ENCODE assay signal across 19 cellular contexts in genomic region chr18:7111134-7111533, GRCh38. TPM values are rescaled to one million over a fixed set of nuclear protein-coding genes. Genes with fewer than 3 reads are reported as not detected.
DNase-seq lines count a peak whose midpoint lies in the region; ATAC-seq, FAIRE-seq and TF ChIP-seq lines count a peak whose summit lies in the region.
"Had no signal": no experiment of that assay in that cellular context is flagged by ENCODE, and none has a peak within 500 bp of the region (broad histone marks: within the 10 kb centered on the region; RNA-seq: fewer than 3 reads in every experiment).

No MANE protein-coding gene starts in this region.

- peak overlapping the region; percentile 28 for H3K4me3 Mint-ChIP-seq in endodermal cell
- H3K4me3 Mint-ChIP-seq in neural progenitor cell: no peak overlapping the region
- no peak overlapping the region for H3K4me3 Mint-ChIP-seq in activated T-helper 17 cell treated with anti-CD3 and anti-CD28 coated beads, Interleukin-2, amount 50 U/mL, for 72 hours
- H3K4me3 Mint-ChIP-seq: CD4-positive, alpha-beta T cell; H9; IgD-negative memory B cell had no signal

- BruUV-seq in mammary epithelial cell (replicated peaks; lab: Mats Ljungman, UMichigan): no TSS peak

- H3K36me3 Mint-ChIP-seq in endodermal cell (ENCODE audit: low read depth) (peaks cover 39% of the 10 kb centered on the region), neural progenitor cell (peaks cover 60% of the 10 kb centered on the region)
- H3K36me3 Mint-ChIP-seq in activated T-helper 17 cell treated with anti-CD3 and anti-CD28 coated beads, Interleukin-2, amount 50 U/mL, for 72 hours (ENCODE audit: low read depth): peaks cover under 1% of the 10 kb centered on the region
- H3K36me3 Mint-ChIP-seq: IgD-negative memory B cell had no signal

- H2AFZ ChIP-seq in mammary epithelial cell (ENCODE audit: low read depth, low read length) (peak overlapping the region; percentile 34), neural progenitor cell (replicated peaks) (no peak overlapping the region)

- peak overlapping the region; percentile 65 for H3K27ac Mint-ChIP-seq in endodermal cell
- H3K27ac Mint-ChIP-seq in neural progenitor cell: peak overlapping the region; percentile 53
- H3K27ac Mint-ChIP-seq in activated T-helper 17 cell treated with anti-CD3 and anti-CD28 coated beads, Interleukin-2, amount 50 U/mL, for 72 hours: no peak overlapping the region
- H3K27ac Mint-ChIP-seq: CD4-positive, alpha-beta T cell; H9; IgD-negative memory B cell had no signal

- H3K9me3 ChIP-seq in mammary epithelial cell (replicated peaks; ENCODE audit: insufficient read depth, low read length) (no peaks in the 10 kb centered on the region), breast epithelium (no peaks in the 10 kb centered on the region), endodermal cell (ENCODE audit: control insufficient read depth, low read length) (no peaks in the 10 kb centered on the region), neural progenitor cell (ENCODE audit: low read depth) (no peaks in the 10 kb centered on the region)
- H3K9me3 ChIP-seq: A549 had no signal

- H4K20me1 ChIP-seq in mammary epithelial cell (ENCODE audit: insufficient read depth, low read length) (no peaks in the 10 kb centered on the region), neural progenitor cell (ENCODE audit: low read depth) (peaks cover 65% of the 10 kb centered on the region)

- in situ Hi-C loops in mammary epithelial cell (cut with MboI; ENCODE audit: low sequenced_read_pairs in 2 of 2): no loop called here

- peak; percentile 37 for FAIRE-seq in urothelium cell line (lab: Jason Lieb, UNC)
- FAIRE-seq: A549, GM12878 had no signal

- H3K9ac ChIP-seq in mammary epithelial cell (ENCODE audit: insufficient read depth, low read length): no peak overlapping the region
- H3K9ac ChIP-seq in endodermal cell (ENCODE audit: extremely low read depth, low read length, poor library complexity, severe bottlenecking): no peak overlapping the region
- no peak overlapping the region for H3K9ac ChIP-seq in neural progenitor cell

- DNase-seq in mammary epithelial cell: no peak
- no peak for DNase-seq in breast epithelium (ENCODE audit: low spot score in 2 of 2)
- DNase-seq in endodermal cell: no peak
- no peak for DNase-seq in neural progenitor cell (ENCODE audit: low spot score)
- no peak for DNase-seq in urothelium cell line (ENCODE audit: low spot score)
- DNase-seq in DMS153 (lab: John Stamatoyannopoulos, UW): no peak
- DNase-seq in NCI-H1105 treated with DMSO at 0.1 percent for 48 hours (lab: John Stamatoyannopoulos, UW): no peak
- DNase-seq: AML-193; CD4-positive, alpha-beta T cell; DMS79 treated with DMSO at 0.1 percent for 48 hours; GOT3; H9 had no signal

- H3K27me3 Mint-ChIP-seq in endodermal cell (ENCODE audit: insufficient read depth) (peaks cover 4% of the 10 kb centered on the region), neural progenitor cell (ENCODE audit: insufficient read depth, low read depth) (peaks cover 6% of the 10 kb centered on the region)
- peaks cover 21% of the 10 kb centered on the region for H3K27me3 Mint-ChIP-seq in activated T-helper 17 cell treated with anti-CD3 and anti-CD28 coated beads, Interleukin-2, amount 50 U/mL, for 72 hours

- H3K27me3 ChIP-seq in mammary epithelial cell (ENCODE audit: insufficient read depth, low read length): no peaks in the 10 kb centered on the region
- peaks cover 0 to 4% of the 10 kb centered on the region in 2 donors for H3K27me3 ChIP-seq in breast epithelium
- H3K27me3 ChIP-seq in endodermal cell (ENCODE audit: control insufficient read depth, insufficient read depth, low read length, poor library complexity, severe bottlenecking): no peaks in the 10 kb centered on the region
- H3K27me3 ChIP-seq in neural progenitor cell: no peaks in the 10 kb centered on the region

- H3K79me2 ChIP-seq in mammary epithelial cell (ENCODE audit: insufficient read depth, low read length) (peaks cover 47% of the 10 kb centered on the region), neural progenitor cell (ENCODE audit: low read depth) (peaks cover 100% of the 10 kb centered on the region)

- H3K4me1 ChIP-seq in mammary epithelial cell (ENCODE audit: insufficient read depth, low read length): peaks cover 14% of the 10 kb centered on the region
- peaks cover 0 to 3% of the 10 kb centered on the region in 2 donors for H3K4me1 ChIP-seq in breast epithelium
- H3K4me1 ChIP-seq in endodermal cell (ENCODE audit: control insufficient read depth, insufficient read depth, low read length): peaks cover 17% of the 10 kb centered on the region
- peaks cover 19% of the 10 kb centered on the region for H3K4me1 ChIP-seq in neural progenitor cell
- H3K4me1 ChIP-seq: A549 had no signal

- CTCF ChIA-PET in mammary epithelial cell (lab: Charles Lee; ENCODE audit: low non-redundant PET): no interaction called here

- H3K36me3 ChIP-seq in mammary epithelial cell (ENCODE audit: insufficient read depth, low read length): peaks cover 1% of the 10 kb centered on the region
- no peaks in the 10 kb centered on the region for H3K36me3 ChIP-seq in breast epithelium
- H3K36me3 ChIP-seq in endodermal cell (ENCODE audit: control insufficient read depth, insufficient read depth, low read length): peaks cover 16% of the 10 kb centered on the region
- H3K36me3 ChIP-seq in neural progenitor cell: no peaks in the 10 kb centered on the region

- TF ChIP-seq CTCF in mammary epithelial cell (conservative IDR thresholded peaks at IDR 0.05 in 1 of 2, IDR thresholded peaks at IDR 0.05 in 1 of 2; ENCODE audit: extremely low read depth in 1 of 2, insufficient read depth in 1 of 2, low read depth in 1 of 2, low read length in 2 of 2) (no peak), breast epithelium (IDR thresholded peaks at IDR 0.05) (no peak), endodermal cell (conservative IDR thresholded peaks at IDR 0.05) (no peak), neural progenitor cell (IDR thresholded peaks at IDR 0.05) (no peak)

- H3K4me1 Mint-ChIP-seq in endodermal cell (peaks cover 50% of the 10 kb centered on the region), neural progenitor cell (peaks cover 31% of the 10 kb centered on the region)
- H3K4me1 Mint-ChIP-seq in activated T-helper 17 cell treated with anti-CD3 and anti-CD28 coated beads, Interleukin-2, amount 50 U/mL, for 72 hours: peaks cover 2% of the 10 kb centered on the region

- H3K4me3 ChIP-seq in mammary epithelial cell (replicated peaks in 1 of 3; ENCODE audit: insufficient read depth in 1 of 3, low read depth in 2 of 3, low read length in 3 of 3): no peak overlapping the region
- H3K4me3 ChIP-seq in breast epithelium: no peak overlapping the region
- peak overlapping the region; percentile 44 for H3K4me3 ChIP-seq in endodermal cell (ENCODE audit: low read length)
- H3K4me3 ChIP-seq in neural progenitor cell: no peak overlapping the region
- H3K4me3 ChIP-seq: A549, GM12878 had no signal

- dilution Hi-C loops in mammary epithelial cell (cut with HindIII; ENCODE audit: low sequenced_read_pairs): no loop called here

- H3K9me3 Mint-ChIP-seq in endodermal cell (peaks cover 4% of the 10 kb centered on the region), neural progenitor cell (peaks cover 64% of the 10 kb centered on the region)
- peaks cover 11% of the 10 kb centered on the region for H3K9me3 Mint-ChIP-seq in activated T-helper 17 cell treated with anti-CD3 and anti-CD28 coated beads, Interleukin-2, amount 50 U/mL, for 72 hours
- H3K9me3 Mint-ChIP-seq: CD4-positive, alpha-beta T cell had no signal

- H3K27ac ChIP-seq in mammary epithelial cell (ENCODE audit: insufficient read depth, low read depth, low read length) (no peak overlapping the region), breast epithelium (no peak overlapping the region), endodermal cell (ENCODE audit: low read depth, low read length) (no peak overlapping the region), neural progenitor cell (no peak overlapping the region)
- H3K27ac ChIP-seq: 22Rv1, A549, C4-2B, HL-60 had no signal

- WGBS in mammary epithelial cell (ENCODE audit: low coverage, missing lambda C conversion rate): 93% methylated on average over 2 of the region's 2 CpGs
- WGBS in endodermal cell (ENCODE audit: insufficient coverage in 1 of 2, insufficient read length in 1 of 2), 2 experiments: 45 to 60% methylated on average over 1 to 2 of the region's 2 CpGs

- intact Hi-C loops in mammary epithelial cell (cut with micrococcal nuclease) (no loop called here), breast epithelium (cut with DNase I; ENCODE audit: low total_unique reads) (no loop called here)

- no peak for TF ChIP-seq POLR2A in breast epithelium (IDR thresholded peaks at IDR 0.05)

- no peak for ATAC-seq in activated T-helper 17 cell treated with anti-CD3 and anti-CD28 coated beads, Interleukin-2, amount 50 U/mL, for 72 hours (replicated peaks)
- ATAC-seq: A549, GM12878 had no signal

- H3F3A ChIP-seq in neural progenitor cell (ENCODE audit: low read depth): peaks cover 10% of the 10 kb centered on the region

- H3K4me2 ChIP-seq in mammary epithelial cell (ENCODE audit: insufficient read depth, low read depth, low read length): peak overlapping the region; percentile 67
- peak overlapping the region; percentile 38 for H3K4me2 ChIP-seq in neural progenitor cell
- H3K4me2 ChIP-seq: A549 had no signal

RNA-seq across cellular contexts. Expression of gene LAMA1, which starts 6.5 kb away (rescaled TPM):
- total RNA-seq in mammary epithelial cell (100 to 1,000 TPM in 1 of 2 donors, 10 to 100 TPM in 1; 48.4 to 104 TPM), breast epithelium (10 to 100 TPM in 2 of 3 donors, under 1 TPM in 1; 0.48 to 14.7 (median 10.2) TPM), endodermal cell (100 to 1,000 TPM; 198 to 316 TPM), neural progenitor cell (ENCODE audit: low replicate concordance) (80.3 and 95.4 TPM in 2 replicates)
- polyA plus RNA-seq in mammary epithelial cell: 24.9 TPM
- polyA minus RNA-seq in mammary epithelial cell: 79.6 TPM
- polyA plus RNA-seq in endodermal cell (2013, experiment 1 of 2): 85.5 TPM
- 87.7 TPM for polyA plus RNA-seq in endodermal cell (2013, experiment 2 of 2)
- total RNA-seq in activated T-helper 17 cell treated with anti-CD3 and anti-CD28 coated beads, Interleukin-2, amount 50 U/mL, for 72 hours: not detected
- total RNA-seq: CD4-positive, alpha-beta T cell had no signal
- polyA plus RNA-seq: IgD-negative memory B cell had no signal
